In the genomic region with DNA sequence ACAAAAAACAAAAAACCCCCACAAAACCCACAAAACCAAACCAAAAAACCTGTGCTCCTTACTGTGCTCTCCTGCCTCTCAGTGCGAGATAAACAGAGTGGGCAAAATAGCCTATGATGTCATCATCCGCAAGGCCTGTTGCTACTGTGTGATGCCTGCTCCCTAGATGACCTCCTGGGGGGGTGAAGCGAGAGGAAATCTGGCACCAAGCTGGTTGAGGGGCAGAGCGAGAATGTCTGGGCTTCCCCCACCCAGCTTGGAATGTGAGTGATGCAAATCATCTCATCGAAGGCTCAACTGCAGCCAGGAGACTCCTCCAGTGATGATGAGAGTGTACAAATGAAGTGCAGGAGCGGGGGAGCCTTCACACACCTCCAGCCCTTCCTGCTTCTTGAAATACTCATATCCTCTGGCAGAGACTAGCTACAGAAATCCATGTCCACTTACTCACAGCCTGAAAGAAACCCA, we compare ENCODE assay signal across 10 cellular contexts. TPM values are rescaled to one million over a fixed set of nuclear protein-coding genes. Genes with fewer than 3 reads are reported as not detected.
A peak's percentile ranks its signal among the peaks of the same experiment; 100 is the strongest.
DNase-seq lines count a peak whose midpoint lies in the region; ATAC-seq, FAIRE-seq and TF ChIP-seq lines count a peak whose summit lies in the region.
"Had no signal": no experiment of that assay in that cellular context is flagged by ENCODE, and none has a peak within 500 bp of the region (broad histone marks: within the 10 kb centered on the region; RNA-seq: fewer than 3 reads in every experiment).

No MANE protein-coding gene starts in this region.

- peaks cover 49% of the 10 kb centered on the region for H3K4me1 Mint-ChIP-seq in activated T-cell treated with anti-CD3 and anti-CD28 coated beads, Interleukin-2, amount 50 U/mL, for 24 hours (ENCODE audit: low read depth)
- H3K4me1 Mint-ChIP-seq in T-helper 17 cell, result peaks cover 2% of the 10 kb centered on the region

- H3K27ac ChIP-seq in left lung, result no peak overlapping the region

- no peak overlapping the region for H3K4me3 ChIP-seq in left lung

- peak overlapping the region; percentile 44 for H3K27ac Mint-ChIP-seq in activated T-cell treated with anti-CD3 and anti-CD28 coated beads, Interleukin-2, amount 50 U/mL, for 24 hours
- H3K27ac Mint-ChIP-seq in T-helper 17 cell, result no peak overlapping the region

- peaks cover 2% of the 10 kb centered on the region for H3K27me3 Mint-ChIP-seq in activated T-cell treated with anti-CD3 and anti-CD28 coated beads, Interleukin-2, amount 50 U/mL, for 24 hours
- no peaks in the 10 kb centered on the region for H3K27me3 Mint-ChIP-seq in T-helper 17 cell

- H3K4me3 Mint-ChIP-seq in activated T-cell treated with anti-CD3 and anti-CD28 coated beads, Interleukin-2, amount 50 U/mL, for 24 hours, result no peak overlapping the region
- no peak overlapping the region for H3K4me3 Mint-ChIP-seq in T-helper 17 cell
- H3K4me3 Mint-ChIP-seq: activated T-cell treated with anti-CD3 and anti-CD28 coated beads, Interleukin-2, amount 50 U/mL, for 4 hours had no signal

- H3K36me3 Mint-ChIP-seq in activated T-cell treated with anti-CD3 and anti-CD28 coated beads, Interleukin-2, amount 50 U/mL, for 24 hours (ENCODE audit: low read depth), result no peaks in the 10 kb centered on the region
- H3K36me3 Mint-ChIP-seq in T-helper 17 cell (ENCODE audit: low read depth), result peaks cover 5% of the 10 kb centered on the region

- H3K9me3 ChIP-seq in T-helper 17 cell (ENCODE audit: control insufficient read depth, low read length, poor library complexity, severe bottlenecking) (no peaks in the 10 kb centered on the region), left lung (no peaks in the 10 kb centered on the region)

- peaks cover 2% of the 10 kb centered on the region for H3K9me3 Mint-ChIP-seq in activated T-cell treated with anti-CD3 and anti-CD28 coated beads, Interleukin-2, amount 50 U/mL, for 24 hours
- H3K9me3 Mint-ChIP-seq: activated T-cell treated with anti-CD3 and anti-CD28 coated beads, Interleukin-2, amount 50 U/mL, for 4 hours had no signal

- no peaks in the 10 kb centered on the region for H3K27me3 ChIP-seq in left lung

- no peak for TF ChIP-seq CTCF in left lung (IDR thresholded peaks at IDR 0.05)
- no peak for TF ChIP-seq CTCF in D721Med (IDR thresholded peaks at IDR 0.05; ENCODE audit: insufficient read depth, missing control alignments)

- ATAC-seq in HG02852 (IDR thresholded peaks at IDR 0.05; ENCODE audit: unreplicated experiment) (peak; percentile 49), T-helper 17 cell (peak; percentile 36), left lung (peak; percentile 63)

- peaks cover 0 to 21% of the 10 kb centered on the region in 2 donors for H3K4me1 ChIP-seq in left lung

- no peak for DNase-seq in activated T-cell treated with anti-CD3 and anti-CD28 coated beads, Interleukin-2, amount 50 U/mL, for 24 hours
- DNase-seq in activated T-cell treated with anti-CD3 and anti-CD28 coated beads for 4 hours, result no peak
- DNase-seq in T-helper 17 cell, result no peak
- peak in 1 of 2 donors; percentile 39 for DNase-seq in left lung
- DNase-seq in D721Med (ENCODE audit: insufficient read length, low spot score), result no peak
- DNase-seq in NOMO-1 treated with DMSO at 0.1 percent for 48 hours (lab: John Stamatoyannopoulos, UW; ENCODE audit: unreplicated experiment), result no peak
- no peak for DNase-seq in NOMO-1 treated with dmso at 0.1 percent for 144 hours (lab: John Stamatoyannopoulos, UW; ENCODE audit: unreplicated experiment)
- DNase-seq: activated T-cell treated with anti-CD3 and anti-CD28 coated beads, Interleukin-2, amount 50 U/mL, for 4 hours; DND-41 had no signal

- no peaks in the 10 kb centered on the region for H3K36me3 ChIP-seq in left lung

- intact Hi-C loops in left lung (cut with DNase I), result no loop called here

- FAIRE-seq in D721Med (lab: Jason Lieb, UNC), result no peak

RNA-seq across cellular contexts. Expression of gene MAP4K3, which starts 57.7 kb away (rescaled TPM):
- total RNA-seq in T-helper 17 cell, result 10 to 100 TPM; 18.8 to 19.7 TPM
- total RNA-seq in left lung, result 10 to 100 TPM; 26.0 to 28.6 TPM
